In genomic region chr7:155230169-155230593, GRCh38 we compare ENCODE assay signal across 11 cellular contexts.
DNase-seq lines count a peak whose midpoint lies in the region; ATAC-seq and TF ChIP-seq lines count a peak whose summit lies in the region.
"Had no signal": no experiment of that assay in that cellular context is flagged by ENCODE, and none has a peak within 500 bp of the region (broad histone marks: within the 10 kb centered on the region; RNA-seq: fewer than 3 reads in every experiment).

No MANE protein-coding gene starts in this region.

- TF ChIP-seq EP300 in sigmoid colon (IDR thresholded peaks at IDR 0.05): no peak

- H3K9me2 ChIP-seq in hepatocyte (replicated peaks; ENCODE audit: insufficient read depth): no peaks in the 10 kb centered on the region

- intact Hi-C loops in sigmoid colon (cut with DNase I): no loop called here

- no peaks in the 10 kb centered on the region for H3K36me3 ChIP-seq in hepatocyte (replicated peaks; ENCODE audit: insufficient read depth, low read depth)
- H3K36me3 ChIP-seq in sigmoid colon: no peaks in the 10 kb centered on the region
- H3K36me3 ChIP-seq: thoracic aorta had no signal

- H3K27me3 ChIP-seq in hepatocyte: no peaks in the 10 kb centered on the region
- H3K27me3 ChIP-seq in sigmoid colon: no peaks in the 10 kb centered on the region

- TF ChIP-seq CTCF in hepatocyte (IDR thresholded peaks at IDR 0.05; ENCODE audit: poor library complexity) (no peak), sigmoid colon (IDR thresholded peaks at IDR 0.05) (no peak)

- no peak overlapping the region for H3K27ac ChIP-seq in hepatocyte
- H3K27ac ChIP-seq in sigmoid colon: no peak overlapping the region
- H3K27ac ChIP-seq: thoracic aorta had no signal

- no peaks in the 10 kb centered on the region for H4K20me1 ChIP-seq in hepatocyte (ENCODE audit: insufficient read depth, poor library complexity, severe bottlenecking)

- H3K4me2 ChIP-seq in hepatocyte: no peak overlapping the region

- H3K4me1 ChIP-seq in hepatocyte (ENCODE audit: insufficient read depth) (peaks cover 21% of the 10 kb centered on the region), sigmoid colon (no peaks in the 10 kb centered on the region)

- H3K4me3 ChIP-seq in hepatocyte: no peak overlapping the region
- no peak overlapping the region for H3K4me3 ChIP-seq in sigmoid colon
- H3K4me3 ChIP-seq: thoracic aorta had no signal

- no peak for ATAC-seq in GM21367 (IDR thresholded peaks at IDR 0.05; ENCODE audit: unreplicated experiment)
- ATAC-seq in GM21786 (IDR thresholded peaks at IDR 0.05; ENCODE audit: unreplicated experiment): no peak

- H3K9me3 ChIP-seq in hepatocyte (ENCODE audit: low read depth) (no peaks in the 10 kb centered on the region), sigmoid colon (no peaks in the 10 kb centered on the region)
- H3K9me3 ChIP-seq: thoracic aorta had no signal

- WGBS in hepatocyte (ENCODE audit: low lambda C conversion rate, missing lambda C conversion rate): 78% methylated on average over 11 of the region's 11 CpGs
- WGBS in sigmoid colon, 2 donors: 73 to 81% methylated on average over 11 of the region's 11 CpGs

- TF ChIP-seq POLR2A in sigmoid colon (IDR thresholded peaks at IDR 0.05): no peak

- no peak overlapping the region for H2AFZ ChIP-seq in hepatocyte

- DNase-seq in HCEC 1CT (peak; percentile 100), amniotic stem cell (lab: John Stamatoyannopoulos, UW) (peak; percentile 60), hepatocyte (ENCODE audit: low spot score) (peak; percentile 51), sigmoid colon (peak; percentile 65), cerebellar cortex (ENCODE audit: low spot score) (no peak), NCI-H1436 treated with DMSO at 0.1 percent for 48 hours (lab: John Stamatoyannopoulos, UW) (no peak)
- DNase-seq: activated T-cell treated with anti-CD3 and anti-CD28 coated beads for 4 hours, NCI-H146 had no signal

- no peaks in the 10 kb centered on the region for H3K79me2 ChIP-seq in hepatocyte

Comparison
In these comparisons a context has a peak if more than half of its experiments do, and no peak if none do; other contexts are left out.
1. DNase-seq: peak in HCEC 1CT (single experiment), amniotic stem cell (single experiment), hepatocyte (single experiment) and sigmoid colon (single experiment); none in cerebellar cortex (single experiment) and NCI-H1436 treated with DMSO at 0.1 percent for 48 hours (single experiment).